Comparison of ENCODE assay signal across 8 cellular contexts in the genomic region with DNA sequence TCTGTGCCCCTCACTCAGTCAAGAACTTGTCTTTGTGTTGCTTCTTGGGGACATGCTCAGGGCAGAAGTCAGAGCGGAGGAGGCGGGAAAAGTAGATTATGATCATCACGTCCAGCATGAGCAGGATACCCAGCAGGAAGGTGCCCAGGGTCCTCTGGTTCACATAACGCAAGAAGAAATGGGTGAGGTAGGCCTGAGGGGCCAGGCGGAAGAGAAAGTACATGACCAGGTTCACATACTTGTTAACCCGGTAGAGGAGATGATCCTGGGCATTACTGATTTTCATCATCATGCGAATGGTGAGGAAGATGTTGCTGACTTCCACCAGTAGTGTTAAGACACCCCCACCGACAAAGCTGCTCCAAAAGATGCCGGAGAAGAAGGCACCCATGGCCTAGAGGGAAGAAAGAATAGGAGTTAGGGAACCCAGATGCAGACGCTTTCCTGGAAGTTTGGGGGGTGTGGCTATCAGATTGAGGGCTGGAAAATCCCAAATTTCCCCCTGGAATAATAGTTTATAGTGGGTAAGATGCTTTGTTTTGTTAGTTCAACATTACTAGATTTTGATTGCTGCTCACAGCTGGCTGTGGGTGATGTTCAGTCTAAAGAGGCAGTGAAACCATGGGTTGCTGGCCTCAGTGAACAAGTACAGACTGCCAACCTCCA. TPM values are rescaled to one million over a fixed set of nuclear protein-coding genes. Genes with fewer than 3 reads are reported as not detected.
DNase-seq lines count a peak whose midpoint lies in the region; ATAC-seq and TF ChIP-seq lines count a peak whose summit lies in the region.

No MANE protein-coding gene starts in this region.

- intact Hi-C loops in CD14-positive monocyte (cut with micrococcal nuclease), result loop anchor here in 1 of 2 donors (5.0 kb wide), 1 partner anchor 88 kb away; no protein-coding TSS in a partner anchor

- H3K27me3 Mint-ChIP-seq in CD14-positive monocyte (ENCODE audit: low read depth in 3 of 3), result peaks cover 2 to 15% (median 6%) of the 10 kb centered on the region in 3 donors
- no peaks in the 10 kb centered on the region for H3K27me3 Mint-ChIP-seq in activated naive CD8-positive, alpha-beta T cell treated with anti-CD3 and anti-CD28 coated beads, Interleukin-2, amount 50 U/mL, for 24 hours

- WGBS in mesodermal cell (ENCODE audit: insufficient coverage in 2 of 2), 2 experiments, result 82 to 86% methylated on average over 9 to 10 of the region's 10 CpGs

- H3K4me1 Mint-ChIP-seq in CD14-positive monocyte, result peaks cover 62% of the 10 kb centered on the region
- H3K4me1 Mint-ChIP-seq in activated naive CD8-positive, alpha-beta T cell treated with anti-CD3 and anti-CD28 coated beads, Interleukin-2, amount 50 U/mL, for 24 hours, result peaks cover 67% of the 10 kb centered on the region

- no peak for TF ChIP-seq CTCF in CD14-positive monocyte (IDR thresholded peaks at IDR 0.05)

- peak overlapping the region; percentile 13 to 48 for H3K4me3 Mint-ChIP-seq in CD14-positive monocyte
- H3K4me3 Mint-ChIP-seq in activated naive CD8-positive, alpha-beta T cell treated with anti-CD3 and anti-CD28 coated beads, Interleukin-2, amount 50 U/mL, for 24 hours, result peak overlapping the region; percentile 99

- H3K9me3 ChIP-seq in HUES48 (ENCODE audit: control insufficient read depth, insufficient read depth, low read length) (no peaks in the 10 kb centered on the region), mesodermal cell (ENCODE audit: control insufficient read depth, low read length) (no peaks in the 10 kb centered on the region)

- ATAC-seq in activated naive CD8-positive, alpha-beta T cell treated with anti-CD3 and anti-CD28 coated beads, Interleukin-2, amount 50 U/mL, for 24 hours, result no peak
- ATAC-seq in GM21526 (IDR thresholded peaks at IDR 0.05; ENCODE audit: low FRiP score, unreplicated experiment), result no peak

- H3K9me3 Mint-ChIP-seq in CD14-positive monocyte, result peaks cover 0 to 2% (median 0%) of the 10 kb centered on the region in 7 donors
- H3K9me3 Mint-ChIP-seq in activated naive CD8-positive, alpha-beta T cell treated with anti-CD3 and anti-CD28 coated beads, Interleukin-2, amount 50 U/mL, for 24 hours, result no peaks in the 10 kb centered on the region

- peaks cover 45% of the 10 kb centered on the region for H3K36me3 ChIP-seq in HUES48 (ENCODE audit: control insufficient read depth, insufficient read depth, low read length)
- H3K36me3 ChIP-seq in mesodermal cell (ENCODE audit: control insufficient read depth, insufficient read depth, low read length), result peaks cover 45% of the 10 kb centered on the region

- H3K27ac ChIP-seq in HUES48 (ENCODE audit: low read depth, low read length), result peak overlapping the region; percentile 99
- peak overlapping the region; percentile 89 for H3K27ac ChIP-seq in mesodermal cell (ENCODE audit: low read depth, low read length, severe bottlenecking)

- H3K27ac Mint-ChIP-seq in CD14-positive monocyte, result peak overlapping the region in 3 of 7 donors; percentile 11 to 55 (median 40)
- H3K27ac Mint-ChIP-seq in activated naive CD8-positive, alpha-beta T cell treated with anti-CD3 and anti-CD28 coated beads, Interleukin-2, amount 50 U/mL, for 24 hours, result peak overlapping the region; percentile 100

- DNase-seq in CD14-positive monocyte (ENCODE audit: low spot score) (no peak), NCI-H345 treated with DMSO at 0.1 percent for 48 hours (lab: John Stamatoyannopoulos, UW; ENCODE audit: unreplicated experiment) (no peak), dermis blood vessel endothelial cell (no peak), NCI-H2081 (lab: John Stamatoyannopoulos, UW) (no peak)
- DNase-seq in activated naive CD8-positive, alpha-beta T cell treated with anti-CD3 and anti-CD28 coated beads, Interleukin-2, amount 50 U/mL, for 24 hours, result no peak

- H3K27me3 ChIP-seq in HUES48 (ENCODE audit: control insufficient read depth, insufficient read depth, low read length), result no peaks in the 10 kb centered on the region

- H3K4me1 ChIP-seq in HUES48 (ENCODE audit: control insufficient read depth, insufficient read depth, low read length), result peaks cover 27% of the 10 kb centered on the region
- H3K4me1 ChIP-seq in mesodermal cell (ENCODE audit: control insufficient read depth, insufficient read depth, low read length, poor library complexity, severe bottlenecking), result peaks cover 35% of the 10 kb centered on the region

- H3K9ac ChIP-seq in HUES48 (ENCODE audit: low read depth, low read length), result peak overlapping the region; percentile 96

- peak overlapping the region; percentile 80 for H3K4me3 ChIP-seq in HUES48 (ENCODE audit: low read depth, low read length)
- peak overlapping the region; percentile 65 for H3K4me3 ChIP-seq in mesodermal cell (ENCODE audit: extremely low read depth, insufficient read depth, low read length, poor library complexity, severe bottlenecking)

- peaks cover 36 to 44% of the 10 kb centered on the region in 2 donors for H3K36me3 Mint-ChIP-seq in CD14-positive monocyte
- H3K36me3 Mint-ChIP-seq in activated naive CD8-positive, alpha-beta T cell treated with anti-CD3 and anti-CD28 coated beads, Interleukin-2, amount 50 U/mL, for 24 hours (ENCODE audit: low read depth), result peaks cover 56% of the 10 kb centered on the region

RNA-seq across cellular contexts. Expression of gene TLCD1, which starts 1.4 kb away (rescaled TPM):
- polyA plus RNA-seq in CD14-positive monocyte, result not detected
- polyA plus RNA-seq in mesodermal cell (2013, experiment 1 of 2), result 6.0 TPM
- 8.9 TPM for polyA plus RNA-seq in mesodermal cell (2013, experiment 2 of 2)
- 0.85 and 0.93 TPM in 2 replicates for total RNA-seq in dermis blood vessel endothelial cell

RNA-seq across cellular contexts. Expression of gene NEK8, which starts 4.0 kb away (rescaled TPM):
- 1 to 10 TPM; 2.7 to 3.1 TPM for polyA plus RNA-seq in CD14-positive monocyte
- polyA plus RNA-seq in mesodermal cell (2013, experiment 1 of 2), result 4.8 TPM
- 5.7 TPM for polyA plus RNA-seq in mesodermal cell (2013, experiment 2 of 2)
- 2.9 and 3.9 TPM in 2 replicates for total RNA-seq in dermis blood vessel endothelial cell

RNA-seq across cellular contexts. Expression of gene RPL23A, which starts 4.8 kb away (rescaled TPM):
- polyA plus RNA-seq in CD14-positive monocyte, result 1,000 to 10,000 TPM; 1,152 to 1,304 TPM
- 2,457 TPM for polyA plus RNA-seq in mesodermal cell (2013, experiment 1 of 2)
- 2,483 TPM for polyA plus RNA-seq in mesodermal cell (2013, experiment 2 of 2)
- total RNA-seq in dermis blood vessel endothelial cell, result 777 and 912 TPM in 2 replicates

RNA-seq across cellular contexts. Expression of gene RAB34, which starts 7.0 kb away (rescaled TPM):
- 10 to 100 TPM; 66.7 to 79.1 TPM for polyA plus RNA-seq in CD14-positive monocyte
- 209 TPM for polyA plus RNA-seq in mesodermal cell (2013, experiment 1 of 2)
- polyA plus RNA-seq in mesodermal cell (2013, experiment 2 of 2), result 185 TPM
- total RNA-seq in dermis blood vessel endothelial cell, result 25.6 and 36.9 TPM in 2 replicates

RNA-seq across cellular contexts. Expression of gene PROCA1, which starts 12.9 kb away (rescaled TPM):
- under 1 TPM; 0.31 to 0.78 TPM for polyA plus RNA-seq in CD14-positive monocyte
- polyA plus RNA-seq in mesodermal cell (2013, experiment 1 of 2), result 13.1 TPM
- 11.7 TPM for polyA plus RNA-seq in mesodermal cell (2013, experiment 2 of 2)
- 0.51 and 0.56 TPM in 2 replicates for total RNA-seq in dermis blood vessel endothelial cell
